Comparison of ENCODE assay signal across 8 cellular contexts in genomic region chr5:140546851-140547507, GRCh38. TPM values are rescaled to one million over a fixed set of nuclear protein-coding genes. Genes with fewer than 3 reads are reported as not detected.
DNase-seq lines count a peak whose midpoint lies in the region; ATAC-seq and TF ChIP-seq lines count a peak whose summit lies in the region.

No MANE protein-coding gene starts in this region.

- H3K4me1 ChIP-seq in CD8-positive, alpha-beta memory T cell (ENCODE audit: insufficient read depth, low read length) = peaks cover 32% of the 10 kb centered on the region
- H3K4me1 ChIP-seq in OCI-LY1 (ENCODE audit: insufficient read depth, low read length, severe bottlenecking) (peaks cover 24% of the 10 kb centered on the region), esophagus muscularis mucosa (peaks cover 43 to 48% (median 45%) of the 10 kb centered on the region in 4 donors)

- H2AFZ ChIP-seq in OCI-LY1 (ENCODE audit: low read length) = no peak overlapping the region

- no peaks in the 10 kb centered on the region for H3K9me3 ChIP-seq in CD8-positive, alpha-beta memory T cell (ENCODE audit: low read length)
- no peaks in the 10 kb centered on the region for H3K9me3 ChIP-seq in OCI-LY1 (ENCODE audit: low read length)
- H3K9me3 ChIP-seq in esophagus muscularis mucosa = no peaks in the 10 kb centered on the region

- H3F3A ChIP-seq in OCI-LY1 (ENCODE audit: insufficient read depth, low read length) = no peaks in the 10 kb centered on the region

- TF ChIP-seq CTCF in OCI-LY1 (IDR thresholded peaks at IDR 0.05; ENCODE audit: low read length) (no peak), esophagus muscularis mucosa (IDR thresholded peaks at IDR 0.05) (no peak), osteocyte (IDR thresholded peaks at IDR 0.05) (no peak)

- H3K9me2 ChIP-seq in OCI-LY1 (ENCODE audit: low read depth, low read length) = no peaks in the 10 kb centered on the region

- no peak for ATAC-seq in HG03442 (IDR thresholded peaks at IDR 0.05; ENCODE audit: unreplicated experiment)

- no peaks in the 10 kb centered on the region for H3K27me3 Mint-ChIP-seq in CD8-positive, alpha-beta memory T cell
- no peaks in the 10 kb centered on the region for H3K27me3 Mint-ChIP-seq in osteocyte (ENCODE audit: unreplicated experiment)

- peak overlapping the region; percentile 80 to 88 (median 84) for H3K4me3 Mint-ChIP-seq in CD8-positive, alpha-beta memory T cell
- peak overlapping the region; percentile 74 for H3K4me3 Mint-ChIP-seq in osteocyte (ENCODE audit: unreplicated experiment)

- no peak for TF ChIP-seq POLR2A in esophagus muscularis mucosa (IDR thresholded peaks at IDR 0.05; ENCODE audit: low read depth)

- H3K4me2 ChIP-seq in OCI-LY1 (ENCODE audit: low read length) = peak overlapping the region; percentile 81

- no peaks in the 10 kb centered on the region for H3K79me2 ChIP-seq in OCI-LY1 (ENCODE audit: insufficient read depth, low read length)

- peak overlapping the region; percentile 47; the same call in 1 of the 2 replicates for H3K9ac ChIP-seq in OCI-LY1 (ENCODE audit: low read length)

- H3K27ac Mint-ChIP-seq in CD8-positive, alpha-beta memory T cell = peak overlapping the region; percentile 87 to 95 (median 94)
- peak overlapping the region; percentile 93 for H3K27ac Mint-ChIP-seq in osteocyte (ENCODE audit: unreplicated experiment)

- peak overlapping the region; percentile 70 for H3K4me3 ChIP-seq in CD8-positive, alpha-beta memory T cell (ENCODE audit: low read length)
- peak overlapping the region; percentile 61 for H3K4me3 ChIP-seq in OCI-LY1 (ENCODE audit: low read depth, low read length, poor library complexity, severe bottlenecking)
- H3K4me3 ChIP-seq in esophagus muscularis mucosa = peak overlapping the region; percentile 60 to 67 (median 63)

- H3K36me3 ChIP-seq in CD8-positive, alpha-beta memory T cell (ENCODE audit: insufficient read depth, low read length) = peaks cover 10% of the 10 kb centered on the region
- H3K36me3 ChIP-seq in OCI-LY1 (ENCODE audit: insufficient read depth, low read length) (peaks cover 58% of the 10 kb centered on the region), esophagus muscularis mucosa (peaks cover 8 to 62% (median 56%) of the 10 kb centered on the region in 4 donors)

- H3K4me1 Mint-ChIP-seq in CD8-positive, alpha-beta memory T cell = peaks cover 21 to 38% (median 33%) of the 10 kb centered on the region in 3 donors
- H3K4me1 Mint-ChIP-seq in osteocyte (ENCODE audit: unreplicated experiment) = peaks cover 33% of the 10 kb centered on the region

- CTCF ChIA-PET in CD8-positive, alpha-beta memory T cell (lab: Charles Lee) = interaction anchor here (1.0 to 3.6 kb wide), 20 partner anchors 9 to 173 kb away, joined by 3 to 34 read pairs (median 6); partner anchors contain the start of genes ANKHD1, CD14, HARS1 and HARS2

- H3K27ac ChIP-seq in CD8-positive, alpha-beta memory T cell (ENCODE audit: low read depth, low read length) = peak overlapping the region; percentile 66
- H3K27ac ChIP-seq in OCI-LY1 (ENCODE audit: low read depth, low read length, poor library complexity, severe bottlenecking) (no peak overlapping the region), esophagus muscularis mucosa (replicated peaks in 1 of 4) (peak overlapping the region; percentile 93 to 98 (median 96))

- no peaks in the 10 kb centered on the region for H3K9me3 Mint-ChIP-seq in CD8-positive, alpha-beta memory T cell
- H3K9me3 Mint-ChIP-seq in osteocyte (ENCODE audit: unreplicated experiment) = no peaks in the 10 kb centered on the region

- no peak for DNase-seq in CD8-positive, alpha-beta memory T cell
- peak; percentile 82 for DNase-seq in esophagus muscularis mucosa (ENCODE audit: extremely low spot score)
- DNase-seq in osteocyte (ENCODE audit: extremely low spot score, unreplicated experiment) = no peak
- no peak for DNase-seq in NCI-H2227 treated with DMSO at 0.1 percent for 48 hours (lab: John Stamatoyannopoulos, UW)
- DNase-seq in SKM-1 (lab: John Stamatoyannopoulos, UW; ENCODE audit: unreplicated experiment) = no peak
- no peak for DNase-seq in activated CD4-positive, CD25-positive, alpha-beta regulatory T cell (lab: John Stamatoyannopoulos, UW)

- intact Hi-C loops in esophagus muscularis mucosa (cut with DNase I) = no loop called here

- POLR2A ChIA-PET in CD8-positive, alpha-beta memory T cell (lab: Charles Lee) = interaction anchor here (0.5 to 3.1 kb wide), 8 partner anchors 10 to 145 kb away, joined by 3 to 29 read pairs (median 9); partner anchors contain the start of genes ANKHD1, APBB3, CD14 and IK

- whole genome bisulfite sequencing in esophagus muscularis mucosa = 56% methylated on average over 7 of the region's 13 CpGs

- H4K20me1 ChIP-seq in OCI-LY1 (ENCODE audit: insufficient read depth, low read length) = no peaks in the 10 kb centered on the region

- H3K36me3 Mint-ChIP-seq in CD8-positive, alpha-beta memory T cell = peaks cover 0 to 58% (median 15%) of the 10 kb centered on the region in 3 donors
- H3K36me3 Mint-ChIP-seq in osteocyte (ENCODE audit: unreplicated experiment) = peaks cover 35% of the 10 kb centered on the region

- H3K27me3 ChIP-seq in CD8-positive, alpha-beta memory T cell (ENCODE audit: insufficient read depth, low read length, poor library complexity, severe bottlenecking) = no peaks in the 10 kb centered on the region
- no peaks in the 10 kb centered on the region for H3K27me3 ChIP-seq in OCI-LY1 (ENCODE audit: insufficient read depth, low read length)
- no peaks in the 10 kb centered on the region for H3K27me3 ChIP-seq in esophagus muscularis mucosa

- TF ChIP-seq EP300 in esophagus muscularis mucosa (IDR thresholded peaks at IDR 0.05) = no peak

RNA-seq across cellular contexts. Expression of gene EIF4EBP3, which starts 0.5 kb away (rescaled TPM):
- 10 to 100 TPM; 11.1 to 11.9 TPM for total RNA-seq in CD8-positive, alpha-beta memory T cell
- polyA plus RNA-seq in CD8-positive, alpha-beta memory T cell = 22.2 TPM
- total RNA-seq in esophagus muscularis mucosa (10 to 100 TPM in 1 of 4 donors, 1 to 10 TPM in 3; 7.8 to 25.3 (median 9.2) TPM), osteocyte (13.2 and 14.7 TPM in 2 replicates)

RNA-seq across cellular contexts. Expression of gene SRA1, which starts 10.3 kb away (rescaled TPM):
- 10 to 100 TPM; 59.6 to 60.7 TPM for total RNA-seq in CD8-positive, alpha-beta memory T cell
- 36.1 TPM for polyA plus RNA-seq in CD8-positive, alpha-beta memory T cell
- total RNA-seq in esophagus muscularis mucosa (10 to 100 TPM; 17.4 to 29.2 (median 24.7) TPM), osteocyte (41.9 and 43.7 TPM in 2 replicates)

RNA-seq across cellular contexts. Expression of gene APBB3, which starts 17.4 kb away (rescaled TPM):
- total RNA-seq in CD8-positive, alpha-beta memory T cell = 10 to 100 TPM; 14.1 to 17.0 TPM
- polyA plus RNA-seq in CD8-positive, alpha-beta memory T cell = 3.5 TPM
- total RNA-seq in esophagus muscularis mucosa (10 to 100 TPM in 3 of 4 donors, 1 to 10 TPM in 1; 6.8 to 12.5 (median 11.8) TPM), osteocyte (62.3 and 70.7 TPM in 2 replicates)

RNA-seq across cellular contexts. Expression of gene SLC35A4, which starts 17.6 kb away (rescaled TPM):
- total RNA-seq in CD8-positive, alpha-beta memory T cell = 100 to 1,000 TPM; 120 to 126 TPM
- 105 TPM for polyA plus RNA-seq in CD8-positive, alpha-beta memory T cell
- total RNA-seq in esophagus muscularis mucosa (10 to 100 TPM; 27.8 to 45.1 (median 36.6) TPM), osteocyte (79.6 and 80.9 TPM in 2 replicates)
